ENCODE assay signal across 20 cellular contexts in genomic region chr4:139828966-139829662, GRCh38.
DNase-seq lines count a peak whose midpoint lies in the region; ATAC-seq and TF ChIP-seq lines count a peak whose summit lies in the region.
"Had no signal": no experiment of that assay in that cellular context is flagged by ENCODE, and none has a peak within 500 bp of the region (broad histone marks: within the 10 kb centered on the region; RNA-seq: fewer than 3 reads in every experiment).

No MANE protein-coding gene starts in this region.

- peak; percentile 60 for DNase-seq in GDM1 (lab: John Stamatoyannopoulos, UW)
- DNase-seq in NOMO-1 treated with DMSO at 0.1 percent for 48 hours (lab: John Stamatoyannopoulos, UW; ENCODE audit: unreplicated experiment): peak; percentile 71
- no peak for DNase-seq in WTC11 (ENCODE audit: low spot score)
- peak; percentile 63 for DNase-seq in medulla oblongata (ENCODE audit: extremely low spot score)
- DNase-seq in ecto neural progenitor cell (ENCODE audit: low spot score): no peak
- DNase-seq in left lobe of liver (ENCODE audit: low spot score): no peak
- DNase-seq: activated CD4-positive, alpha-beta memory T cell treated with anti-CD3 and anti-CD28 coated beads for 36 hours; activated gamma-delta T cell treated with Interleukin-2 at 50 U/mL for 16 hours; activated T-cell treated with anti-CD3 and anti-CD28 coated beads for 4 hours; colonic mucosa; endodermal cell; KG1; left cardiac atrium; NCI-H1092; NCI-H2081 treated with DMSO at 0.1 percent for 48 hours; NCI-H446; uterus had no signal

- H3K9me3 Mint-ChIP-seq in WTC11: no peaks in the 10 kb centered on the region
- H3K9me3 Mint-ChIP-seq: activated CD4-positive, alpha-beta memory T cell treated with anti-CD3 and anti-CD28 coated beads for 36 hours; endodermal cell had no signal

- CTCF ChIA-PET in WTC11 (lab: Charles Lee): no interaction called here

- no peak for TF ChIP-seq CTCF in WTC11 (IDR thresholded peaks at IDR 0.05)

- H3K27ac Mint-ChIP-seq in WTC11: no peak overlapping the region; the same call in 1 of the 2 replicates
- H3K27ac Mint-ChIP-seq: activated CD4-positive, alpha-beta memory T cell treated with anti-CD3 and anti-CD28 coated beads for 36 hours; endodermal cell; stimulated activated memory B cell treated with anti-CD40 and anti-IgM and Interleukin-4, amounts not matched to agents 10 μg/mL and 1 μg/mL and 100 μg/mL, for 72 hours had no signal

- peaks cover 53% of the 10 kb centered on the region for H3K4me1 Mint-ChIP-seq in WTC11
- H3K4me1 Mint-ChIP-seq: stimulated activated memory B cell treated with anti-CD40 and anti-IgM and Interleukin-4, amounts not matched to agents 10 μg/mL and 1 μg/mL and 100 μg/mL, for 72 hours had no signal

- POLR2A ChIA-PET in WTC11 (lab: Charles Lee): no interaction called here

- H3K36me3 Mint-ChIP-seq in WTC11: no peaks in the 10 kb centered on the region
- H3K36me3 Mint-ChIP-seq: activated CD4-positive, alpha-beta memory T cell treated with anti-CD3 and anti-CD28 coated beads for 36 hours; stimulated activated memory B cell treated with anti-CD40 and anti-IgM and Interleukin-4, amounts not matched to agents 10 μg/mL and 1 μg/mL and 100 μg/mL, for 72 hours had no signal

- ATAC-seq in WTC11 (no peak), GM19023 (IDR thresholded peaks at IDR 0.05; ENCODE audit: unreplicated experiment) (no peak), HG02973 (IDR thresholded peaks at IDR 0.05; ENCODE audit: unreplicated experiment) (no peak), left lobe of liver (no peak)
- ATAC-seq: left cardiac atrium; stimulated activated memory B cell treated with anti-CD40 and anti-IgM and Interleukin-4, amounts not matched to agents 10 μg/mL and 1 μg/mL and 100 μg/mL, for 72 hours had no signal

- no peaks in the 10 kb centered on the region; the same call in 1 of the 2 replicates for H3K27me3 Mint-ChIP-seq in WTC11 (ENCODE audit: low read depth)
- H3K27me3 Mint-ChIP-seq: activated CD4-positive, alpha-beta memory T cell treated with anti-CD3 and anti-CD28 coated beads for 36 hours had no signal

- no peak overlapping the region for H3K4me3 Mint-ChIP-seq in WTC11
- H3K4me3 Mint-ChIP-seq: activated CD4-positive, alpha-beta memory T cell treated with anti-CD3 and anti-CD28 coated beads for 36 hours; endodermal cell; stimulated activated memory B cell treated with anti-CD40 and anti-IgM and Interleukin-4, amounts not matched to agents 10 μg/mL and 1 μg/mL and 100 μg/mL, for 72 hours had no signal

TF ChIP-seq in WTC11, 78 proteins besides CTCF, POLR2A, EP300 and RAD21:
- TF ChIP-seq ZNF232 (CRISPR knock-in tag; IDR thresholded peaks at IDR 0.05) (no peak), ZNF512 (CRISPR knock-in tag; IDR thresholded peaks at IDR 0.05; ENCODE audit: borderline replicate concordance) (peak; percentile 81; the same call in 1 of the 2 replicates), NFE2L1 (CRISPR knock-in tag; IDR thresholded peaks at IDR 0.05) (0 out of 2 replicates have a peak, but pooled peaks have one; percentile 12)

Comparison
In these comparisons a context has a peak if more than half of its experiments do, and no peak if none do; other contexts are left out.
1. DNase-seq: peak in GDM1 (single experiment), NOMO-1 treated with DMSO at 0.1 percent for 48 hours (single experiment) and medulla oblongata (single experiment); none in WTC11 (single experiment), ecto neural progenitor cell (single experiment) and left lobe of liver (single experiment).